Comparison of ENCODE assay signal across 11 cellular contexts in the genomic region with DNA sequence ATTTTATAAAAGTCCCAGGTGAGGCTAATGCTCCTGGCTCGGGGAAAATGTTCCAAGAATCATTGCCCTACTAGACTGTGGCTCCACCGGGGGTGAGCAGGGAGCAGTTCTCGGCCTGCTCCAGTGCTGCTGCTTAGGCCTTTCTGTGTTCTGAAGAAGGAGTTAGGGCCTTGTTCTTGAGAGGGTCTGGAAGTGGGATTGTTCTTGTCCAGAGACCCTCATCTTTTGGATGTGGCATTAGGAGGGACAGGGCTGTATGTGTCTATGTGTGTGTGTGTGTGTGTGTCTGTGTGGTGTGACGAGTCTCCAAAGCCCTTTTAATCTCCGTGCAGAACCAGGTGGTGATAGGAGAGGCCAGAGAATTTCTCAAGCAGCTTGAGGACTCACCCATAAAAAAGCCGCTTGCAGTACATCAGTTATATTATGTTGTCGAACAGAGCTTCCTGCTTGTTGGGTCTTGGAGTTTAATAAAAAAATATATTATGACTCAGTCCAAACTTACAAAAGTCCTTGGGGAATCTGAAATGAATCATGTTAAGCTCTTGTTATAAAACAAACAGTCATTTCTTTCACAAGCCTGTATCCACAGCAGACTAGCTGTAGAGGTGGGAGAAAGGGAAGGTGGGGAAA.
A peak's percentile ranks its signal among the peaks of the same experiment; 100 is the strongest.
DNase-seq lines count a peak whose midpoint lies in the region; ATAC-seq and TF ChIP-seq lines count a peak whose summit lies in the region.
"Had no signal": no experiment of that assay in that cellular context is flagged by ENCODE, and none has a peak within 500 bp of the region (broad histone marks: within the 10 kb centered on the region; RNA-seq: fewer than 3 reads in every experiment).

No MANE protein-coding gene starts in this region.

- H3K4me1 ChIP-seq in body of pancreas = no peaks in the 10 kb centered on the region
- peaks cover 12% of the 10 kb centered on the region for H3K4me1 ChIP-seq in left ventricle myocardium inferior
- H3K4me1 ChIP-seq in stomach = peaks cover 0 to 7% (median 3%) of the 10 kb centered on the region in 4 donors

- no peak for TF ChIP-seq EP300 in stomach (IDR thresholded peaks at IDR 0.05)

- TF ChIP-seq CTCF in HFF-Myc (IDR thresholded peaks at IDR 0.05; ENCODE audit: low read depth, low read length, missing control alignments) (no peak), body of pancreas (IDR thresholded peaks at IDR 0.05) (no peak), left ventricle myocardium inferior (IDR thresholded peaks at IDR 0.05; ENCODE audit: borderline replicate concordance) (no peak), stomach (IDR thresholded peaks at IDR 0.05) (no peak)

- peak; percentile 43 for DNase-seq in HFF-Myc (ENCODE audit: extremely low read depth, low read depth)
- DNase-seq in body of pancreas = no peak
- DNase-seq in left ventricle myocardium inferior = no peak
- DNase-seq in stomach = no peak
- DNase-seq in amygdala (lab: John Stamatoyannopoulos, UW) = no peak
- DNase-seq in cerebellum (ENCODE audit: low spot score) = no peak
- DNase-seq: activated T-cell treated with anti-CD3 and anti-CD28 coated beads for 4 hours, T-cell had no signal

- intact Hi-C loops in body of pancreas (cut with DNase I) (no loop called here), left ventricle myocardium inferior (cut with micrococcal nuclease) (no loop called here), stomach (cut with DNase I; ENCODE audit: low total_unique reads) (no loop called here)

- 66 to 71% methylated on average over 7 of the region's 7 CpGs for WGBS in body of pancreas, 2 donors
- WGBS in stomach, 5 donors = 62 to 71% (median 66%) methylated on average over 7 of the region's 7 CpGs

- ATAC-seq in body of pancreas = peak; percentile 35
- no peak for ATAC-seq in HG03095 (IDR thresholded peaks at IDR 0.05; ENCODE audit: unreplicated experiment)
- ATAC-seq: T-cell had no signal

- H3K27ac ChIP-seq in body of pancreas (no peak overlapping the region), left ventricle myocardium inferior (replicated peaks) (peak overlapping the region; percentile 71), skin epidermis (peak overlapping the region in 18 of 21 experiments; percentile 7 to 83 (median 69)), stomach (peak overlapping the region in 2 of 5 donors; percentile 35 to 46)
- H3K27ac ChIP-seq: neutrophil had no signal

- H3K27me3 ChIP-seq in body of pancreas (no peaks in the 10 kb centered on the region), left ventricle myocardium inferior (ENCODE audit: low read depth) (peaks cover 13% of the 10 kb centered on the region), stomach (no peaks in the 10 kb centered on the region)
- H3K27me3 ChIP-seq: neutrophil had no signal

- no peaks in the 10 kb centered on the region for H3K36me3 ChIP-seq in body of pancreas (replicated peaks in 1 of 2; ENCODE audit: insufficient read depth in 1 of 2, low read depth in 2 of 2)
- H3K36me3 ChIP-seq in left ventricle myocardium inferior = no peaks in the 10 kb centered on the region
- no peaks in the 10 kb centered on the region for H3K36me3 ChIP-seq in stomach
- H3K36me3 ChIP-seq: neutrophil had no signal

- H3K4me3 ChIP-seq in HFF-Myc (replicated peaks; ENCODE audit: low read depth, low read length) (no peak overlapping the region), body of pancreas (no peak overlapping the region), left ventricle myocardium inferior (no peak overlapping the region), skin epidermis (no peak overlapping the region), stomach (no peak overlapping the region)

- H3K9me3 ChIP-seq in body of pancreas (no peaks in the 10 kb centered on the region), left ventricle myocardium inferior (replicated peaks) (no peaks in the 10 kb centered on the region), stomach (no peaks in the 10 kb centered on the region)
- H3K9me3 ChIP-seq: neutrophil had no signal

- TF ChIP-seq POLR2A in body of pancreas (IDR thresholded peaks at IDR 0.05) (no peak), stomach (IDR thresholded peaks at IDR 0.05) (no peak)

Comparison
In these comparisons a context has a peak if more than half of its experiments do, and no peak if none do; other contexts are left out.
1. H3K27ac ChIP-seq: peak in left ventricle myocardium inferior (single experiment) and skin epidermis (18 of 21); none in body of pancreas (0 of 4).